Comparison of ENCODE assay signal across 1 cellular context in the genomic region with DNA sequence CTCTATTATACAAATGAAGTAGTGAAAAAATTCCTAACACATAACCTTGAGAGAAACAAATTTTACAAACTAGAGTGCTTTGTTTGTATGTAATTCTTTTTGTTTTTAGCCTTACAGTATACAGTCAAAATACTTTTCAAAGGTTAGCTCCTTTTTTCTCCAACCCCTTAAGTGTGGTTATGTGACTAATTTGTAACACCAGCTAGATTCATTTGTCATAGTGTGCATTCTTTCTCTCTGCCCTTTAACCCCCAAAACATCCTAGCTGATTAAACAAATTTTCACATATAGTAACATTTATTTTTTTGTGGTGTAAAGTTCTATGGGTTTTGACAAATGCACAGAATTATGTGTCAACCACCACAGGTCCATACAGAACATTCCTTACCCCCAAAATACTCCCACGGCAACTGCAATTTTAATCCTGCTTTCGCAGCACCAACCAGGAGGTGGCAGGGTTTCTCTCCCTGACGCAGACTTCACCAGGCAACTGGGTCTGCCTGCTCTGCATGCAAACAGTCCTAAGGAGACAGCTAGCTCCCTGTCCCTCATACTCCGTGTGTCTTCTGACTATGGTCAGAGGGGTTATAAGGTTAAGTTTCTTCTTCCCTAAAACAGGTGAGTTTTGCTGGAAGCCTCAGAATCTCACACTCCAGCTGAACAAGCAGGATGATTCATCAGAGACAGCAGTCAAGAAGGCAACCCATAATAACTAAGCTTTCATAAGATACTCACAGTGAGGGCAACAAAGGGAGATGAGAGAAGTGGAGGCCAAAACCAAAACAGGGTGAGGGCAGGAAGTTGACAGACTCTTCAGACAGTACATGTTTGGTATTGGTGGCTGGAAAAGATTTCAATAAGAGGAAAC.
TF ChIP-seq lines count a peak whose summit lies in the region.

No MANE protein-coding gene starts in this region.

TF ChIP-seq in WTC11, 78 proteins besides CTCF, POLR2A, EP300 and RAD21 (continued from another document):
- TF ChIP-seq, protein P1, sequence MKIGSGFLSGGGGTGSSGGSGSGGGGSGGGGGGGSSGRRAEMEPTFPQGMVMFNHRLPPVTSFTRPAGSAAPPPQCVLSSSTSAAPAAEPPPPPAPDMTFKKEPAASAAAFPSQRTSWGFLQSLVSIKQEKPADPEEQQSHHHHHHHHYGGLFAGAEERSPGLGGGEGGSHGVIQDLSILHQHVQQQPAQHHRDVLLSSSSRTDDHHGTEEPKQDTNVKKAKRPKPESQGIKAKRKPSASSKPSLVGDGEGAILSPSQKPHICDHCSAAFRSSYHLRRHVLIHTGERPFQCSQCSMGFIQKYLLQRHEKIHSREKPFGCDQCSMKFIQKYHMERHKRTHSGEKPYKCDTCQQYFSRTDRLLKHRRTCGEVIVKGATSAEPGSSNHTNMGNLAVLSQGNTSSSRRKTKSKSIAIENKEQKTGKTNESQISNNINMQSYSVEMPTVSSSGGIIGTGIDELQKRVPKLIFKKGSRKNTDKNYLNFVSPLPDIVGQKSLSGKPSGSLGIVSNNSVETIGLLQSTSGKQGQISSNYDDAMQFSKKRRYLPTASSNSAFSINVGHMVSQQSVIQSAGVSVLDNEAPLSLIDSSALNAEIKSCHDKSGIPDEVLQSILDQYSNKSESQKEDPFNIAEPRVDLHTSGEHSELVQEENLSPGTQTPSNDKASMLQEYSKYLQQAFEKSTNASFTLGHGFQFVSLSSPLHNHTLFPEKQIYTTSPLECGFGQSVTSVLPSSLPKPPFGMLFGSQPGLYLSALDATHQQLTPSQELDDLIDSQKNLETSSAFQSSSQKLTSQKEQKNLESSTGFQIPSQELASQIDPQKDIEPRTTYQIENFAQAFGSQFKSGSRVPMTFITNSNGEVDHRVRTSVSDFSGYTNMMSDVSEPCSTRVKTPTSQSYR (CRISPR knock-in tag; IDR thresholded peaks at IDR 0.05) = no peak
- no peak for TF ChIP-seq JUN (CRISPR knock-in tag; IDR thresholded peaks at IDR 0.05)
- TF ChIP-seq, protein P2, sequence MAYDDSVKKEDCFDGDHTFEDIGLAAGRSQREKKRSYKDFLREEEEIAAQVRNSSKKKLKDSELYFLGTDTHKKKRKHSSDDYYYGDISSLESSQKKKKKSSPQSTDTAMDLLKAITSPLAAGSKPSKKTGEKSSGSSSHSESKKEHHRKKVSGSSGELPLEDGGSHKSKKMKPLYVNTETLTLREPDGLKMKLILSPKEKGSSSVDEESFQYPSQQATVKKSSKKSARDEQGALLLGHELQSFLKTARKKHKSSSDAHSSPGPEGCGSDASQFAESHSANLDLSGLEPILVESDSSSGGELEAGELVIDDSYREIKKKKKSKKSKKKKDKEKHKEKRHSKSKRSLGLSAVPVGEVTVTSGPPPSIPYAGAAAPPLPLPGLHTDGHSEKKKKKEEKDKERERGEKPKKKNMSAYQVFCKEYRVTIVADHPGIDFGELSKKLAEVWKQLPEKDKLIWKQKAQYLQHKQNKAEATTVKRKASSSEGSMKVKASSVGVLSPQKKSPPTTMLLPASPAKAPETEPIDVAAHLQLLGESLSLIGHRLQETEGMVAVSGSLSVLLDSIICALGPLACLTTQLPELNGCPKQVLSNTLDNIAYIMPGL (CRISPR knock-in tag; IDR thresholded peaks at IDR 0.05) = no peak
